ENCODE assay signal across 1 cellular context in the genomic region with DNA sequence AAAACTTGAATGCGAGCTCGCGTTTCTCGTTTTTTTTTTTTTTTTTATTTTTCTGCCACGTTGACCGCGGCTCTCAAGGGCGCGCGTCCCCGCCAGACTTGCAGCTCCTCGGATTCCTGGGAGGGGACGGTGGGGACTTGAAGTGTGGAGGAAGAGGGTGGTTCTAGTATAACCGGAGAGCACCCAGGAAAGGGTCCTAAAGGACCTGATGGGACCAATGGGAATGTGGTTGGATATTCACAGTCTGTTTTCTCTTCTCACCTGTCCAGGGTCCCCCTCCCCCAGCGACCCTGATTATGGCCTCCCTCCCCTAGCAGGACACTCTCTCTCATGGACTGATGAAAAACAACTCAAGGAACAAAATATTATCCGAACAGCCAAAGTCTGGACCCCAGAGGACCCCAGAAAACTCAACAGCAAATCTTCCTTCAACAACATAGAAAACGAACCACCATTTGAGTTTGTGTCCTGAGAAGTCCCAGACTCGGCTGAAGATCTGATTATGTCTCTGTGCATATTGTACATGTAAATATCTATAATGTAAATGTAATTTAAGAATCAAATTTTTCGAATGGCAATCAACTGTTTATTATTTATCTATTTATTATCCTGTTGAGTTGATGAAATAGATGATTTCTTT.
TF ChIP-seq lines count a peak whose summit lies in the region.

No MANE protein-coding gene starts in this region.

TF ChIP-seq in SK-N-SH treated with all-trans-retinoic acid at 6 μM for 48 hours, 23 proteins besides CTCF, POLR2A, EP300 and RAD21 (continued from another document):
- TF ChIP-seq, protein P1, sequence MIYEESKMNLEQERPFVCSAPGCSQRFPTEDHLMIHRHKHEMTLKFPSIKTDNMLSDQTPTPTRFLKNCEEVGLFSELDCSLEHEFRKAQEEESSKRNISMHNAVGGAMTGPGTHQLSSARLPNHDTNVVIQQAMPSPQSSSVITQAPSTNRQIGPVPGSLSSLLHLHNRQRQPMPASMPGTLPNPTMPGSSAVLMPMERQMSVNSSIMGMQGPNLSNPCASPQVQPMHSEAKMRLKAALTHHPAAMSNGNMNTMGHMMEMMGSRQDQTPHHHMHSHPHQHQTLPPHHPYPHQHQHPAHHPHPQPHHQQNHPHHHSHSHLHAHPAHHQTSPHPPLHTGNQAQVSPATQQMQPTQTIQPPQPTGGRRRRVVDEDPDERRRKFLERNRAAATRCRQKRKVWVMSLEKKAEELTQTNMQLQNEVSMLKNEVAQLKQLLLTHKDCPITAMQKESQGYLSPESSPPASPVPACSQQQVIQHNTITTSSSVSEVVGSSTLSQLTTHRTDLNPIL (CRISPR knock-in tag; IDR thresholded peaks at IDR 0.05; ENCODE audit: low read depth) = no peak
- TF ChIP-seq ZNF70 (CRISPR knock-in tag; IDR thresholded peaks at IDR 0.05) (no peak), RARB (CRISPR knock-in tag; IDR thresholded peaks at IDR 0.05) (no peak), ZFP3 (CRISPR knock-in tag; IDR thresholded peaks at IDR 0.05) (no peak)
